Comparison of ENCODE assay signal across 8 cellular contexts in the genomic region with DNA sequence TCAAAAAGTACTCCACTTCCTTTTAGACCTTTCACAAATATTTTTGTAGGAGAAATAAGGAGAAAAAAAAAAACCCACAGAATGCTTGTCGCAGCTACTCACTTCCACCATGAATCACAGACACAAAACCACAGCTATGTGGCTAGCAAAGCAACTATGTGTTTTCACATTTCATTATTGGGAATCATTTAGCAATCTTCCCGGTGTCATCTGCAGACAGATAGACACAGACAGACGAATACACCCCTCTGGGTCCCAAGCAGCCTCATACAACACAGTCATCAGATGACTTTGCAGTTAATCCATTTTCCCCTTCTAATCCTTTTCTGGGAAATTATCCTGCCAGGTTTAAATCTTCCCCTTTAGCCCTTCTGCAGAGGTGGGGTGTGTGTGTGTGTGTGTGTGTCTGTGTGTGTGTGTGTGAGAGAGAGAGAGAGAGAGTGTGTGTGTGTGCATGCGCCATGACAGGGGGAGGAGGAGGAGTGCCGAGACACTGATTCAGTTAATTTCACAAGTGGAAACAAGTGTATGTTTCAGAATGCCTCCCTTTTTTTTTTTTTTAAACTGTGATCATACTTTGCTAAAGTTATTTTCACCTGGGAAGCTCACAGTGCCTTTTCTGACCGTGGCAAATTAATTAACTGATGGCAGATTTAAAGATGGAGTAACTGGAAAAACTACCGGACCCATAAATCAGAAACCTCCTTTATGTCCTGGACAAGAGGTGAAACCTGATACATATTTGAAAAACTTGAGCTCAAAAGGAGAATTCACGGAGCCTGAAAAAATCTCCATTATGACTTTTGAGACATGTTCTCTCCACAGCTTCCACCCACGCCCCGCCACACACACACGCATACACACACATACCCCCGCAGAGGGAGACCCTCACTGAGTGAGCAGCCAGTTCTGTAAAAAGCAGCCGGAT. TPM values are rescaled to one million over a fixed set of nuclear protein-coding genes. Genes with fewer than 3 reads are reported as not detected.
A peak's percentile ranks its signal among the peaks of the same experiment; 100 is the strongest.
DNase-seq lines count a peak whose midpoint lies in the region; ATAC-seq, FAIRE-seq and TF ChIP-seq lines count a peak whose summit lies in the region.

No MANE protein-coding gene starts in this region.

- H3K4me1 ChIP-seq in skeletal muscle satellite cell (ENCODE audit: control insufficient read depth, insufficient read depth, low read length), result peaks cover 93% of the 10 kb centered on the region

- no peaks in the 10 kb centered on the region for H3K27me3 ChIP-seq in WERI-Rb-1 (ENCODE audit: insufficient read depth, low read depth, severe bottlenecking)
- H3K27me3 ChIP-seq in skeletal muscle satellite cell (ENCODE audit: control insufficient read depth, insufficient read depth, low read length), result no peaks in the 10 kb centered on the region

- H3K27ac ChIP-seq in WERI-Rb-1, result peak overlapping the region; percentile 54

- ATAC-seq in GM18870 (IDR thresholded peaks at IDR 0.05; ENCODE audit: unreplicated experiment) (no peak), GM21723 (IDR thresholded peaks at IDR 0.05; ENCODE audit: unreplicated experiment) (no peak)

- peak overlapping the region; percentile 78 for H3K4me2 ChIP-seq in skeletal muscle satellite cell (ENCODE audit: low read length)

- H3K9ac ChIP-seq in skeletal muscle satellite cell (ENCODE audit: low read depth, low read length), result peak overlapping the region; percentile 88

- H3K4me3 ChIP-seq in AG09309 (ENCODE audit: control insufficient read depth, low read depth, low read length), result peak overlapping the region; percentile 11
- no peak overlapping the region for H3K4me3 ChIP-seq in WERI-Rb-1 (ENCODE audit: low read depth, low read length)
- H3K4me3 ChIP-seq in skeletal muscle satellite cell (ENCODE audit: low read length), result peak overlapping the region; percentile 25

- DNase-seq in AG09309 (ENCODE audit: low read depth) (peak; percentile 100), HTR-8/SVneo (ENCODE audit: insufficient read length, low spot score) (peak; percentile 94), WERI-Rb-1 (peak; percentile 83), glomerular visceral epithelial cell (ENCODE audit: extremely low spot score) (peak; percentile 97)
- no peak for DNase-seq in stimulated activated naive CD4-positive, alpha-beta T cell (lab: John Stamatoyannopoulos, UW)

- TF ChIP-seq CTCF in AG09309 (IDR thresholded peaks at IDR 0.05; ENCODE audit: control insufficient read depth, insufficient read depth, low read depth, low read length, missing control alignments) (no peak), WERI-Rb-1 (IDR thresholded peaks at IDR 0.05; ENCODE audit: low read depth, low read length) (no peak)

- H3K9me3 ChIP-seq in WERI-Rb-1 (ENCODE audit: severe bottlenecking) (no peaks in the 10 kb centered on the region), skeletal muscle satellite cell (replicated peaks; ENCODE audit: low read length) (no peaks in the 10 kb centered on the region)

- no peaks in the 10 kb centered on the region for H3K36me3 ChIP-seq in WERI-Rb-1
- peaks cover 67% of the 10 kb centered on the region for H3K36me3 ChIP-seq in skeletal muscle satellite cell (ENCODE audit: insufficient read depth, low read length)

- peak; percentile 98 for FAIRE-seq in HTR-8/SVneo (lab: Jason Lieb, UNC)

RNA-seq across cellular contexts. Expression of a gene that starts 39.9 kb away (rescaled TPM):
- 59.3 and 119 TPM in 2 replicates for total RNA-seq in skeletal muscle satellite cell (2012; rRNA removed)

Comparison
In these comparisons a context has a peak if more than half of its experiments do, and no peak if none do; other contexts are left out.
1. DNase-seq: peak in AG09309 (single experiment), HTR-8/SVneo (single experiment), WERI-Rb-1 (single experiment) and glomerular visceral epithelial cell (single experiment); none in stimulated activated naive CD4-positive, alpha-beta T cell (0 of 6).